Comparison of ENCODE assay signal across 8 cellular contexts in genomic region chr5:126676195-126676624, GRCh38.
A peak's percentile ranks its signal among the peaks of the same experiment; 100 is the strongest.
DNase-seq lines count a peak whose midpoint lies in the region; ATAC-seq lines count a peak whose summit lies in the region.

No MANE protein-coding gene starts in this region.

- ATAC-seq in HG02943 (IDR thresholded peaks at IDR 0.05; ENCODE audit: low read depth, unreplicated experiment): peak; percentile 49

- DNase-seq in SIG-M5 treated with dmso at 0.1 percent for 504 hours (lab: John Stamatoyannopoulos, UW; ENCODE audit: unreplicated experiment) (peak; percentile 75), SIG-M5 (lab: John Stamatoyannopoulos, UW) (no peak), NCI-H2171 treated with DMSO at 0.1 percent for 48 hours (lab: John Stamatoyannopoulos, UW) (peak; percentile 52), caudate nucleus (lab: John Stamatoyannopoulos, UW) (peak in 38 of 61 donors; percentile 1 to 65 (median 16)), left kidney (ENCODE audit: low read depth, low spot score) (peak; percentile 85)
- DNase-seq in activated CD4-positive, CD25-positive, alpha-beta regulatory T cell (lab: John Stamatoyannopoulos, UW): peak; percentile 14 to 43 (median 26)
- peak; percentile 29 to 42 (median 41) for DNase-seq in stimulated activated CD4-positive, alpha-beta T cell treated with anti-CD3 and anti-CD28 coated beads, TNF-alpha, amount 100 ng/mL, for 1 hour (ENCODE audit: low read depth in 3 of 3, low spot score in 1 of 3)

- no peak overlapping the region for H3K27ac ChIP-seq in caudate nucleus (ENCODE audit: low read depth, low read length)
